ENCODE assay signal across 20 cellular contexts in genomic region chr18:72089432-72089831, GRCh38.
"Had no signal": no experiment of that assay in that cellular context is flagged by ENCODE, and none has a peak within 500 bp of the region (broad histone marks: within the 10 kb centered on the region; RNA-seq: fewer than 3 reads in every experiment).

No MANE protein-coding gene starts in this region.

- DNase-seq: activated CD8-positive, alpha-beta memory T cell treated with anti-CD3 and anti-CD28 coated beads for 24 hours; activated CD8-positive, alpha-beta memory T cell treated with anti-CD3 and anti-CD28 coated beads, Interleukin-2, amount 50 U/mL, for 4 hours; activated T-cell treated with anti-CD3 and anti-CD28 coated beads, Interleukin-2, amount 50 U/mL, for 24 hours; aorta; erythroblast; foreskin fibroblast; left colon; mesenchymal stem cell; ovary; spleen; stimulated activated CD4-positive, alpha-beta T cell treated with anti-CD3 and anti-CD28 coated beads, Interleukin-4, amount 100 ng/mL, for 24 hours; stimulated activated naive CD8-positive, alpha-beta T cell treated with anti-CD3 and anti-CD28 coated beads, Interleukin-15, Interleukin-2, amounts not matched to agents 100 U/mL and 50 U/mL, for 24 hours; upper lobe of left lung had no signal

- H3K9me3 Mint-ChIP-seq: activated naive CD4-positive, alpha-beta T cell treated with anti-CD3 and anti-CD28 coated beads, Interleukin-2, amount 50 U/mL, for 72 hours; activated T-cell treated with anti-CD3 and anti-CD28 coated beads, Interleukin-2, amount 50 U/mL, for 24 hours; activated T-helper 17 cell treated with anti-CD3 and anti-CD28 coated beads, Interleukin-2, amount 50 U/mL, for 72 hours; nephron had no signal

- H3K27ac Mint-ChIP-seq: activated naive CD4-positive, alpha-beta T cell treated with anti-CD3 and anti-CD28 coated beads, Interleukin-2, amount 50 U/mL, for 72 hours; activated T-cell treated with anti-CD3 and anti-CD28 coated beads, Interleukin-2, amount 50 U/mL, for 24 hours; activated T-helper 17 cell treated with anti-CD3 and anti-CD28 coated beads, Interleukin-2, amount 50 U/mL, for 72 hours; brain; nephron had no signal

- H3K36me3 ChIP-seq: neutrophil, ovary, prostate gland, right atrium auricular region, spleen, upper lobe of left lung had no signal

- H3K4me3 ChIP-seq: ovary, prostate gland, right atrium auricular region, spleen, upper lobe of left lung had no signal

- ATAC-seq: activated naive CD4-positive, alpha-beta T cell treated with anti-CD3 and anti-CD28 coated beads, Interleukin-2, amount 50 U/mL, for 72 hours; activated T-helper 17 cell treated with anti-CD3 and anti-CD28 coated beads, Interleukin-2, amount 50 U/mL, for 72 hours; left colon; stimulated activated naive CD8-positive, alpha-beta T cell treated with anti-CD3 and anti-CD28 coated beads, Interleukin-15, Interleukin-2, amounts not matched to agents 100 U/mL and 50 U/mL, for 24 hours had no signal

- H3K4me1 ChIP-seq: prostate gland, right atrium auricular region, spleen, upper lobe of left lung had no signal

- H3K9me3 ChIP-seq: neutrophil, ovary, prostate gland, right atrium auricular region, spleen, upper lobe of left lung had no signal

- H3K4me3 Mint-ChIP-seq: activated T-cell treated with anti-CD3 and anti-CD28 coated beads, Interleukin-2, amount 50 U/mL, for 24 hours; activated T-helper 17 cell treated with anti-CD3 and anti-CD28 coated beads, Interleukin-2, amount 50 U/mL, for 72 hours; brain; nephron had no signal

- H3K4me1 Mint-ChIP-seq: activated T-helper 17 cell treated with anti-CD3 and anti-CD28 coated beads, Interleukin-2, amount 50 U/mL, for 72 hours; brain; nephron had no signal

- H3K27me3 Mint-ChIP-seq: activated T-cell treated with anti-CD3 and anti-CD28 coated beads, Interleukin-2, amount 50 U/mL, for 24 hours; activated T-helper 17 cell treated with anti-CD3 and anti-CD28 coated beads, Interleukin-2, amount 50 U/mL, for 72 hours had no signal

- H3K36me3 Mint-ChIP-seq: activated naive CD4-positive, alpha-beta T cell treated with anti-CD3 and anti-CD28 coated beads, Interleukin-2, amount 50 U/mL, for 72 hours; brain had no signal

- H3K27ac ChIP-seq: neutrophil, ovary, prostate gland, right atrium auricular region, upper lobe of left lung had no signal

- H3K27me3 ChIP-seq: neutrophil, ovary, right atrium auricular region, spleen, upper lobe of left lung had no signal
